In the genomic region with DNA sequence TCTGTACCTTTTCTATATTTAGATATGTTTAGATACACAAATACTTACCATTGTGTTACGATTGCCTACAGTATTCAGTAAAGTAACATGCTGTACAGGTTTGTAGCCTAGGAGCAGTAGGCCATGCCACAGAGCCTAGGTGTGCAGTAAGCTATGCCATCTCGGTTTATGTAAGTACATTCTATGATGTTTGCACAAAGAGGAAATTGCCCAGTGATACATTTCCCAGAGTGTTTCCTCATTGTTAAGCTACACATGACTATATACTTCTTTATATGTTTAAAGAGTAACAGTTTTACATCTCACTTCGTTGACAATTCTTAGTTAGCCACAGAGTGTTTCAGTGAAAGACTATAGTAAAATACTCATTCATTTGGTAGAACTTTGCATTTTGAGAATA, we compare ENCODE assay signal across 25 cellular contexts. TPM values are rescaled to one million over a fixed set of nuclear protein-coding genes. Genes with fewer than 3 reads are reported as not detected.
"Had no signal": no experiment of that assay in that cellular context is flagged by ENCODE, and none has a peak within 500 bp of the region (broad histone marks: within the 10 kb centered on the region; RNA-seq: fewer than 3 reads in every experiment).

No MANE protein-coding gene starts in this region.

- H3K36me3 ChIP-seq: left ventricle myocardium inferior, ovary, right atrium auricular region, right lobe of liver, tibial nerve, uterus had no signal

- H3K9me3 ChIP-seq: left ventricle myocardium inferior, ovary, right atrium auricular region, right lobe of liver, tibial nerve, uterus had no signal

- ATAC-seq: naive thymus-derived CD4-positive, alpha-beta T cell; natural killer cell treated with Interleukin-12 subunit alpha and Interleukin-12 subunit beta and Interleukin-15 and Interleukin-18, amount 100 ng/mL, for 72 hours; right lobe of liver; stimulated activated memory B cell treated with anti-CD40 and anti-IgM and Interleukin-4, amounts not matched to agents 10 μg/mL and 1 μg/mL and 100 μg/mL, for 72 hours; stimulated activated naive CD8-positive, alpha-beta T cell treated with anti-CD3 and anti-CD28 coated beads, Interleukin-15, amount 100 ng/mL, for 72 hours had no signal

- H3K4me1 ChIP-seq: left ventricle myocardium inferior, right atrium auricular region, right lobe of liver, tibial nerve, uterus had no signal

- DNase-seq: hippocampal formation; kidney glomerular epithelial cell; left ventricle myocardium inferior; mesendoderm; naive thymus-derived CD4-positive, alpha-beta T cell; ovary; right lobe of liver; stimulated activated CD4-positive, alpha-beta T cell treated with anti-CD3 and anti-CD28 coated beads, Interleukin-1b, Interleukin-23, amount 100 ng/mL, for 48 hours; stimulated activated CD4-positive, alpha-beta T cell treated with anti-CD3 and anti-CD28 coated beads, Interleukin-2, amount 100 ng/mL, for 48 hours; stimulated activated CD4-positive, alpha-beta T cell treated with anti-CD3 and anti-CD28 coated beads, Interleukin-4, amount 100 ng/mL, for 4 hours; stimulated activated CD8-positive, alpha-beta memory T cell treated with anti-CD3 and anti-CD28 coated beads, Interleukin-4, amount 100 ng/mL, for 48 hours; stimulated activated naive CD4-positive, alpha-beta T cell treated with Interleukin-2 at 50 U/mL for 16 hours; stimulated activated naive CD8-positive, alpha-beta T cell treated with anti-CD3 and anti-CD28 coated beads, Interleukin-15, amount 100 ng/mL, for 72 hours; substantia nigra; uterus had no signal

- H3K4me3 ChIP-seq: left ventricle myocardium inferior, lung, ovary, right atrium auricular region, right lobe of liver, smooth muscle cell, tibial nerve, uterus had no signal

RNA-seq across cellular contexts. Expression of gene SLC35F1, which starts 51.5 kb away (rescaled TPM):
- total RNA-seq: mononuclear cell; myocyte; naive thymus-derived CD4-positive, alpha-beta T cell; natural killer cell treated with Interleukin-12 subunit alpha and Interleukin-12 subunit beta and Interleukin-15 and Interleukin-18, amount 100 ng/mL, for 72 hours; pulmonary artery endothelial cell had no signal
- polyA plus RNA-seq: keratinocyte; naive thymus-derived CD4-positive, alpha-beta T cell had no signal
